14 cellular contexts compared by ENCODE assay signal in genomic region chr6:158737082-158737709, GRCh38.
"Had no signal": no experiment of that assay in that cellular context is flagged by ENCODE, and none has a peak within 500 bp of the region (broad histone marks: within the 10 kb centered on the region; RNA-seq: fewer than 3 reads in every experiment).

No MANE protein-coding gene starts in this region.

- H3K9me3 ChIP-seq: colonic mucosa, pancreas, thyroid gland had no signal

- ATAC-seq: gastroesophageal sphincter had no signal

- H3K27ac Mint-ChIP-seq: T-helper 1 cell treated with Interleukin-12 subunit alpha and Interleukin-12 subunit beta and Interleukin-4 antibody, amounts not matched to agents 30 μg/mL and 1 μg/mL, for 36 hours had no signal

- FAIRE-seq: astrocyte, pancreas had no signal

- H3K4me3 ChIP-seq: colonic mucosa, gastroesophageal sphincter, lung, pancreas, skin epidermis, thyroid gland had no signal

- H3K4me1 ChIP-seq: colonic mucosa, gastroesophageal sphincter, pancreas, thyroid gland had no signal

- DNase-seq: activated CD4-positive, alpha-beta T cell treated with anti-CD3 and anti-CD28 coated beads for 4 hours; activated effector memory CD4-positive, alpha-beta T cell treated with Interleukin-2 at 50 U/mL for 16 hours; activated naive CD8-positive, alpha-beta T cell treated with anti-CD3 and anti-CD28 coated beads, Interleukin-2, amount 10 ng/mL, durations not matched to agents 7 days and 5 days; caudate nucleus; colonic mucosa; naive B cell; pancreas; retina; thyroid gland had no signal

- H3K4me3 Mint-ChIP-seq: activated naive CD8-positive, alpha-beta T cell treated with anti-CD3 and anti-CD28 coated beads, Interleukin-2, amount 10 ng/mL, durations not matched to agents 7 days and 5 days; naive B cell; T-helper 1 cell treated with Interleukin-12 subunit alpha and Interleukin-12 subunit beta and Interleukin-4 antibody, amounts not matched to agents 30 μg/mL and 1 μg/mL, for 36 hours had no signal

- H3K36me3 ChIP-seq: colonic mucosa, pancreas, thyroid gland had no signal

- H3K27ac ChIP-seq: colonic mucosa, gastroesophageal sphincter, pancreas, thyroid gland had no signal

- H3K27me3 ChIP-seq: colonic mucosa, gastroesophageal sphincter, pancreas, thyroid gland had no signal

- H3K27me3 Mint-ChIP-seq: activated naive CD8-positive, alpha-beta T cell treated with anti-CD3 and anti-CD28 coated beads, Interleukin-2, amount 10 ng/mL, durations not matched to agents 7 days and 5 days; naive B cell had no signal
